In genomic region chr21:14883351-14883750, GRCh38 we compare ENCODE assay signal across 2 cellular contexts.
TF ChIP-seq lines count a peak whose summit lies in the region.

No MANE protein-coding gene starts in this region.

TF ChIP-seq in IMR-90, 13 proteins besides CTCF, POLR2A, EP300 and RAD21:
- TF ChIP-seq MAFK (IDR thresholded peaks at IDR 0.05; ENCODE audit: low read depth, low read length) (no peak), BHLHE40 (IDR thresholded peaks at IDR 0.05; ENCODE audit: low read depth, low read length) (no peak), MAZ (IDR thresholded peaks at IDR 0.05; ENCODE audit: borderline replicate concordance, low read depth, low read length) (no peak), NFE2L2 (IDR thresholded peaks at IDR 0.05; ENCODE audit: low read depth, low read length) (no peak), RFX5 (IDR thresholded peaks at IDR 0.05; ENCODE audit: low read depth, low read length) (no peak)

TF ChIP-seq in K562, 482 proteins besides CTCF, POLR2A, EP300 and RAD21:
- no peak for TF ChIP-seq GTF2F1 (IDR thresholded peaks at IDR 0.05; ENCODE audit: low read depth, low read length)
- TF ChIP-seq XRCC3 (IDR thresholded peaks at IDR 0.05) = no peak
- TF ChIP-seq ARID1B (IDR thresholded peaks at IDR 0.05) = 0 out of 2 replicates have a peak, but pooled peaks have one; percentile 13
- TF ChIP-seq EGR1 (conservative IDR thresholded peaks at IDR 0.05) = peak; percentile 45; the same call in 1 of the 2 replicates
TF ChIP-seq in K562: peak in this region for 2.
